8 cellular contexts compared by ENCODE assay signal in the genomic region with DNA sequence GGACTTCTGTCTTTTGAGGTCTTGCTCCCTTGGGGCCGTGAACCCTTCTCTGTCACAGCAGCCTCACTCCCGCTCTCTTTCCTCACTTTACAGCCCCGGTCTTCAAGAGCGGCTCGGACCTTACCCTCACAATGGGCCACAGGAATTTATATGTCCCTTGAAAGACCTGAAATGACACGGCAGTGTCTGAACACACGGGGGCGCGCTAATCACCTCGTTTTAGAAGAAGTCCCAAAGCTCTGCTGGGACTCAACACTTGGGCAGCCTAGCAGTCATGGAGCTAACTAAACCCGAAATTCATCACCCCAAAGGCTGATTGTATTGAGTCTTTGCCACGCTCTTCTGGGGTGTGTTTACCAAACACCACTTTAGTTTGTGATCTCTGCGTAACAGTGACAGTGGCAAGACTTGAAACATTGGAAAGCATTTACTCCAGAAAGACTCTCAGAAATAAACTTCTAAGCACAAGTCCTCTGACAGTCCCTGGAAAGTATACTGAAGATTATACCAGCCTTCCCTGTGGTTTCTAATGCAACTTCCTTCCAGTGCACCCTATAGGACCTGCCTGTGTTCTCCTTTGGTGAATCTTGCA. TPM values are rescaled to one million over a fixed set of nuclear protein-coding genes. Genes with fewer than 3 reads are reported as not detected.
DNase-seq lines count a peak whose midpoint lies in the region; ATAC-seq and TF ChIP-seq lines count a peak whose summit lies in the region.

No MANE protein-coding gene starts in this region.

- H3K27me3 ChIP-seq in Peyer's patch (no peaks in the 10 kb centered on the region), skeletal muscle satellite cell (ENCODE audit: control insufficient read depth, insufficient read depth, low read length) (peaks cover 6% of the 10 kb centered on the region)

- no peaks in the 10 kb centered on the region for H3K4me1 ChIP-seq in Peyer's patch
- H3K4me1 ChIP-seq in skeletal muscle satellite cell (ENCODE audit: control insufficient read depth, insufficient read depth, low read length): no peaks in the 10 kb centered on the region

- peak overlapping the region; percentile 23 for H3K9ac ChIP-seq in skeletal muscle satellite cell (ENCODE audit: low read depth, low read length)

- no peak overlapping the region for H3K4me3 ChIP-seq in Peyer's patch
- peak overlapping the region; percentile 42 for H3K4me3 ChIP-seq in skeletal muscle satellite cell (ENCODE audit: low read length)

- no peak overlapping the region for H3K27ac ChIP-seq in Peyer's patch

- peak overlapping the region; percentile 66 for H3K4me2 ChIP-seq in skeletal muscle satellite cell (ENCODE audit: low read length)

- no peak for TF ChIP-seq POLR2A in Peyer's patch (IDR thresholded peaks at IDR 0.05)

- peak in 4 of 6 experiments; percentile 44 to 54 (median 48) for TF ChIP-seq CTCF in Peyer's patch (IDR thresholded peaks at IDR 0.05)

- no peaks in the 10 kb centered on the region for H3K36me3 ChIP-seq in Peyer's patch
- H3K36me3 ChIP-seq in skeletal muscle satellite cell (ENCODE audit: insufficient read depth, low read length): no peaks in the 10 kb centered on the region

- DNase-seq in ELR (ENCODE audit: low read depth) (peak; percentile 88), Peyer's patch (peak; percentile 18 to 76 (median 72)), anterior cingulate cortex (lab: John Stamatoyannopoulos, UW) (peak in 47 of 58 donors; percentile 3 to 78 (median 26)), hypothalamus (lab: John Stamatoyannopoulos, UW) (peak in 40 of 51 donors; percentile 1 to 70 (median 22)), T1000 (lab: John Stamatoyannopoulos, UW) (no peak)

- peak; percentile 57 for ATAC-seq in HG02798 (IDR thresholded peaks at IDR 0.05; ENCODE audit: poor library complexity, unreplicated experiment)
- ATAC-seq in GM19023 (IDR thresholded peaks at IDR 0.05; ENCODE audit: unreplicated experiment): no peak

- H3K9me3 ChIP-seq in Peyer's patch (no peaks in the 10 kb centered on the region), skeletal muscle satellite cell (replicated peaks; ENCODE audit: low read length) (no peaks in the 10 kb centered on the region)

RNA-seq across cellular contexts. Expression of a gene that starts 29.0 kb away (rescaled TPM):
- 1 to 10 TPM in 1 of 4 donors, not detected in 3; 1.1 TPM for total RNA-seq in Peyer's patch
- not detected in 2 replicates for total RNA-seq in skeletal muscle satellite cell (2012; rRNA removed)

RNA-seq across cellular contexts. Expression of a gene that starts 35.2 kb away (rescaled TPM):
- 1,000 to 10,000 TPM in 1 of 4 donors, 100 to 1,000 TPM in 3; 102 to 1,757 (median 637) TPM for total RNA-seq in Peyer's patch
- under 0.01 and 0.44 TPM in 2 replicates for total RNA-seq in skeletal muscle satellite cell (2012; rRNA removed)

RNA-seq across cellular contexts. Expression of a gene that starts 52.4 kb away (rescaled TPM):
- under 1 TPM in 1 of 4 donors, not detected in 3; 0.80 TPM for total RNA-seq in Peyer's patch
- 0.66 TPM in 1 of 2 replicates, not detected in the other for total RNA-seq in skeletal muscle satellite cell (2012; rRNA removed)

RNA-seq across cellular contexts. Expression of a gene that starts 57.1 kb away (rescaled TPM):
- not detected for total RNA-seq in Peyer's patch
- total RNA-seq in skeletal muscle satellite cell (2012; rRNA removed): 0.44 TPM in 1 of 2 replicates, not detected in the other
